ENCODE assay signal across 22 cellular contexts in genomic region chrX:110119480-110119879, GRCh38.
"Had no signal": no experiment of that assay in that cellular context is flagged by ENCODE, and none has a peak within 500 bp of the region (broad histone marks: within the 10 kb centered on the region; RNA-seq: fewer than 3 reads in every experiment).

No MANE protein-coding gene starts in this region.

- DNase-seq: effector memory CD8-positive, alpha-beta T cell; esophagus squamous epithelium; foreskin fibroblast; kidney; left cardiac atrium; left ventricle myocardium inferior; mesenchymal stem cell; midbrain; naive B cell; sigmoid colon; stimulated activated CD4-positive, alpha-beta T cell treated with anti-CD3 and anti-CD28 coated beads, Interleukin-2, amount 100 ng/mL, for 24 hours; stimulated activated naive CD4-positive, alpha-beta T cell; transverse colon had no signal

- H3K4me1 ChIP-seq: esophagus squamous epithelium, left ventricle myocardium inferior, right atrium auricular region, sigmoid colon, transverse colon had no signal

- H3K4me3 ChIP-seq: esophagus squamous epithelium, left ventricle myocardium inferior, lung, right atrium auricular region, sigmoid colon, skin epidermis, suprapubic skin, transverse colon had no signal

- H3K9me3 ChIP-seq: esophagus squamous epithelium, left ventricle myocardium inferior, neutrophil, right atrium auricular region, sigmoid colon, suprapubic skin, transverse colon had no signal

- FAIRE-seq: kidney had no signal

- H3K9me3 Mint-ChIP-seq: central memory CD8-positive, alpha-beta T cell; dendritic cell treated with granulocyte-macrophage colony-stimulating factor and Interleukin-4, amounts not matched to agents 40 ng/mL and 50 ng/mL, for 4 days; effector memory CD8-positive, alpha-beta T cell; nephron had no signal

- ATAC-seq: effector memory CD8-positive, alpha-beta T cell had no signal

- H3K27ac Mint-ChIP-seq: dendritic cell treated with granulocyte-macrophage colony-stimulating factor and Interleukin-4, amounts not matched to agents 40 ng/mL and 50 ng/mL, for 4 days; effector memory CD8-positive, alpha-beta T cell; naive B cell; nephron had no signal

- H3K4me3 Mint-ChIP-seq: central memory CD8-positive, alpha-beta T cell; dendritic cell treated with granulocyte-macrophage colony-stimulating factor and Interleukin-4, amounts not matched to agents 40 ng/mL and 50 ng/mL, for 4 days; effector memory CD8-positive, alpha-beta T cell; nephron had no signal

- H3K27me3 ChIP-seq: esophagus squamous epithelium, neutrophil, right atrium auricular region, sigmoid colon, suprapubic skin, transverse colon had no signal

- H3K27ac ChIP-seq: epithelial cell of prostate, left ventricle myocardium inferior, right atrium auricular region, sigmoid colon, skin epidermis, suprapubic skin had no signal

- H3K4me1 Mint-ChIP-seq: central memory CD8-positive, alpha-beta T cell had no signal

- H3K36me3 ChIP-seq: esophagus squamous epithelium, left ventricle myocardium inferior, right atrium auricular region, sigmoid colon, suprapubic skin, transverse colon had no signal

- H3K27me3 Mint-ChIP-seq: central memory CD8-positive, alpha-beta T cell; dendritic cell treated with granulocyte-macrophage colony-stimulating factor and Interleukin-4, amounts not matched to agents 40 ng/mL and 50 ng/mL, for 4 days; effector memory CD8-positive, alpha-beta T cell; naive B cell had no signal
